22 cellular contexts compared by ENCODE assay signal in genomic region chr9:5480919-5481743, GRCh38. TPM values are rescaled to one million over a fixed set of nuclear protein-coding genes. Genes with fewer than 3 reads are reported as not detected.
DNase-seq lines count a peak whose midpoint lies in the region; ATAC-seq and TF ChIP-seq lines count a peak whose summit lies in the region.
"Had no signal": no experiment of that assay in that cellular context is flagged by ENCODE, and none has a peak within 500 bp of the region (broad histone marks: within the 10 kb centered on the region; RNA-seq: fewer than 3 reads in every experiment).

No MANE protein-coding gene starts in this region.

- no peak overlapping the region for H2AK9ac ChIP-seq in IMR-90 (replicated peaks; ENCODE audit: low read depth, low read length, poor library complexity)

- H2AK5ac ChIP-seq in IMR-90 (ENCODE audit: low read depth, low read length), result no peak overlapping the region

- H3K9me3 Mint-ChIP-seq in chondrocyte (ENCODE audit: low read depth) (peaks cover 11% of the 10 kb centered on the region), mesothelial cell of epicardium (peaks cover 8% of the 10 kb centered on the region)

- no peaks in the 10 kb centered on the region; the same call in 1 of the 2 replicates for H3K9me1 ChIP-seq in IMR-90 (ENCODE audit: insufficient read depth, low read length)

- no peak for TF ChIP-seq POLR2A in IMR-90 (IDR thresholded peaks at IDR 0.05; ENCODE audit: low read depth, low read length)

- ATAC-seq in IMR-90 (ENCODE audit: low read depth) (no peak), GM19455 (IDR thresholded peaks at IDR 0.05; ENCODE audit: unreplicated experiment) (no peak)
- ATAC-seq: activated T-cell treated with anti-CD3 and anti-CD28 coated beads, Interleukin-2, amount 50 U/mL, for 4 hours; gastroesophageal sphincter; right lobe of liver had no signal

- H3K18ac ChIP-seq in IMR-90 (ENCODE audit: low read depth, low read length), result no peak overlapping the region

- no peak overlapping the region for H3K4me2 ChIP-seq in IMR-90 (ENCODE audit: low read depth, low read length)

- H4K8ac ChIP-seq in IMR-90 (ENCODE audit: low read depth in 2 of 2, low read length in 2 of 2), result no peak overlapping the region

- no peaks in the 10 kb centered on the region for H3K4me1 Mint-ChIP-seq in chondrocyte (ENCODE audit: low read depth)
- no peaks in the 10 kb centered on the region for H3K4me1 Mint-ChIP-seq in mesothelial cell of epicardium
- H3K4me1 Mint-ChIP-seq: brain had no signal

- no peak overlapping the region for H2AFZ ChIP-seq in IMR-90 (replicated peaks; ENCODE audit: low read length, poor library complexity)

- H3K79me1 ChIP-seq in IMR-90 (ENCODE audit: low read depth in 1 of 2, low read length in 2 of 2), result no peaks in the 10 kb centered on the region

- no peak overlapping the region for H4K5ac ChIP-seq in IMR-90 (ENCODE audit: low read depth, low read length)

- no peaks in the 10 kb centered on the region for H3K4me1 ChIP-seq in IMR-90 (ENCODE audit: control insufficient read depth, insufficient read depth, low read length)
- H3K4me1 ChIP-seq: gastroesophageal sphincter, right lobe of liver, suprapubic skin had no signal

- no peak overlapping the region for H2BK20ac ChIP-seq in IMR-90 (ENCODE audit: low read depth, low read length)

- WGBS in IMR-90 (ENCODE audit: extremely low coverage in 2 of 2, insufficient read length in 1 of 2), 2 experiments, result no CpG with 5 or more reads among the region's 7 CpGs

- no peak overlapping the region for H3K56ac ChIP-seq in IMR-90 (ENCODE audit: extremely low read depth, insufficient read depth, low read length)

- no peaks in the 10 kb centered on the region for H3K27me3 ChIP-seq in IMR-90 (ENCODE audit: control insufficient read depth, insufficient read depth, low read length)
- H3K27me3 ChIP-seq: gastroesophageal sphincter, right lobe of liver, suprapubic skin had no signal

- H4K20me1 ChIP-seq in IMR-90 (ENCODE audit: insufficient read depth, low read length), result no peaks in the 10 kb centered on the region

- H3K9ac ChIP-seq in IMR-90 (ENCODE audit: low read depth, low read length), result no peak overlapping the region

- BruUV-seq in IMR-90 (replicated peaks; lab: Mats Ljungman, UMichigan), result no TSS peak

- dilution Hi-C loops in IMR-90 (cut with HindIII; ENCODE audit: low sequenced_read_pairs, unreplicated experiment), result no loop called here

- H3K36me3 Mint-ChIP-seq in chondrocyte (ENCODE audit: low read depth) (no peaks in the 10 kb centered on the region), mesothelial cell of epicardium (no peaks in the 10 kb centered on the region)
- H3K36me3 Mint-ChIP-seq: brain had no signal

- H4K91ac ChIP-seq in IMR-90 (ENCODE audit: insufficient read depth, low read depth, low read length), result no peak overlapping the region

- DNase-seq in AG10803 (ENCODE audit: low read depth) (no peak), IMR-90 (no peak), chondrocyte (ENCODE audit: low spot score) (no peak), mesothelial cell of epicardium (ENCODE audit: low spot score in 2 of 2, unreplicated experiment in 2 of 2) (no peak), activated gamma-delta T cell treated with Interleukin-2 at 50 U/mL for 16 hours (no peak), cerebellar cortex (ENCODE audit: low spot score) (no peak), islet precursor cell (no peak)
- DNase-seq: activated CD4-positive, CD25-positive, alpha-beta regulatory T cell treated with anti-CD3 and anti-CD28 coated beads, Interleukin-2, amount 50 U/mL, for 72 hours; activated CD8-positive, alpha-beta memory T cell treated with anti-CD3 and anti-CD28 coated beads for 24 hours; activated naive CD8-positive, alpha-beta T cell treated with anti-CD3 and anti-CD28 coated beads for 36 hours; activated T-cell treated with anti-CD3 and anti-CD28 coated beads, Interleukin-2, amount 50 U/mL, for 4 hours; DND-41; kidney; NCI-H526; nucleus accumbens; right lobe of liver; T1000 had no signal

- no peak overlapping the region for H2BK5ac ChIP-seq in IMR-90 (ENCODE audit: low read depth, low read length, poor library complexity, severe bottlenecking)

- H3K27me3 Mint-ChIP-seq in chondrocyte (ENCODE audit: low read depth) (no peaks in the 10 kb centered on the region), mesothelial cell of epicardium (ENCODE audit: low read depth) (no peaks in the 10 kb centered on the region)
- H3K27me3 Mint-ChIP-seq: activated naive CD8-positive, alpha-beta T cell treated with anti-CD3 and anti-CD28 coated beads for 36 hours; brain had no signal

- H3K4ac ChIP-seq in IMR-90 (ENCODE audit: low read depth, low read length), result no peak overlapping the region

- H2BK120ac ChIP-seq in IMR-90 (ENCODE audit: low read depth, low read length), result no peak overlapping the region

- no peak for TF ChIP-seq RAD21 in IMR-90 (IDR thresholded peaks at IDR 0.05; ENCODE audit: low read length)

- CTCF ChIA-PET in IMR-90 (lab: Yijun Ruan, JAX), result interaction anchor here (0.9 to 1.1 kb wide), 2 partner anchors 109 to 352 kb away, joined by 3 read pairs; partner anchors contain the start of gene ERMP1

- no peak overlapping the region for H3K14ac ChIP-seq in IMR-90 (replicated peaks; ENCODE audit: low read depth, low read length)

- H3K9me3 ChIP-seq in IMR-90 (ENCODE audit: control insufficient read depth, insufficient read depth, low read length), result no peaks in the 10 kb centered on the region
- H3K9me3 ChIP-seq: gastroesophageal sphincter, right lobe of liver, suprapubic skin had no signal

- no peak overlapping the region for H3K27ac ChIP-seq in IMR-90 (ENCODE audit: insufficient read depth, low read length)
- H3K27ac ChIP-seq: gastroesophageal sphincter, right lobe of liver, suprapubic skin had no signal

- in situ Hi-C loops in IMR-90 (cut with MboI; ENCODE audit: low sequenced_read_pairs), result no loop called here

- H3K36me3 ChIP-seq in IMR-90 (ENCODE audit: control insufficient read depth, insufficient read depth, low read length), result no peaks in the 10 kb centered on the region
- H3K36me3 ChIP-seq: gastroesophageal sphincter, right lobe of liver, suprapubic skin had no signal

- intact Hi-C loops in IMR-90 (cut with micrococcal nuclease), result no loop called here

- TF ChIP-seq CTCF in AG10803 (conservative IDR thresholded peaks at IDR 0.05; ENCODE audit: low read length) (peak; percentile 10; the same call in 1 of the 2 replicates), IMR-90 (conservative IDR thresholded peaks at IDR 0.05; ENCODE audit: low read depth, low read length) (peak; percentile 27; the same call in 1 of the 2 replicates), chondrocyte (IDR thresholded peaks at IDR 0.05) (peak; percentile 44), mesothelial cell of epicardium (IDR thresholded peaks at IDR 0.05; ENCODE audit: unreplicated experiment) (peak; percentile 17)

- H3K27ac Mint-ChIP-seq in chondrocyte (ENCODE audit: unreplicated experiment) (no peak overlapping the region), mesothelial cell of epicardium (no peak overlapping the region)
- H3K27ac Mint-ChIP-seq: activated naive CD8-positive, alpha-beta T cell treated with anti-CD3 and anti-CD28 coated beads for 36 hours; brain had no signal

- no peak overlapping the region for H3K4me3 ChIP-seq in AG10803 (ENCODE audit: low read length)
- H3K4me3 ChIP-seq in IMR-90 (ENCODE audit: insufficient read depth, low read depth, low read length), result no peak overlapping the region
- H3K4me3 ChIP-seq: gastroesophageal sphincter, lung, right lobe of liver, suprapubic skin had no signal

- no peak overlapping the region for H2BK15ac ChIP-seq in IMR-90 (ENCODE audit: low read depth, low read length)

- H3K4me3 Mint-ChIP-seq in chondrocyte (ENCODE audit: unreplicated experiment), result no peak overlapping the region
- H3K4me3 Mint-ChIP-seq in mesothelial cell of epicardium, result no peak overlapping the region
- H3K4me3 Mint-ChIP-seq: activated naive CD8-positive, alpha-beta T cell treated with anti-CD3 and anti-CD28 coated beads for 36 hours; activated T-cell treated with anti-CD3 and anti-CD28 coated beads, Interleukin-2, amount 50 U/mL, for 4 hours; brain had no signal

- no peak overlapping the region for H3K23ac ChIP-seq in IMR-90 (ENCODE audit: low read depth, low read length)

- POLR2A ChIA-PET in IMR-90 (lab: Charles Lee; ENCODE audit: unreplicated experiment), result interaction anchor here (0.6 kb wide), 1 partner anchor 399 kb away, joined by 3 read pairs; no protein-coding TSS in a partner anchor

TF ChIP-seq in IMR-90, 13 proteins besides CTCF, POLR2A, EP300 and RAD21 (continues in another document):
- TF ChIP-seq RFX5 (IDR thresholded peaks at IDR 0.05; ENCODE audit: low read depth, low read length), result no peak
- no peak for TF ChIP-seq BHLHE40 (IDR thresholded peaks at IDR 0.05; ENCODE audit: low read depth, low read length)
- no peak for TF ChIP-seq MAZ (IDR thresholded peaks at IDR 0.05; ENCODE audit: borderline replicate concordance, low read depth, low read length)
- TF ChIP-seq SMC3 (IDR thresholded peaks at IDR 0.05; ENCODE audit: low read depth, low read length), result no peak
- no peak for TF ChIP-seq NFE2L2 (IDR thresholded peaks at IDR 0.05; ENCODE audit: low read depth, low read length)
- TF ChIP-seq CHD1 (IDR thresholded peaks at IDR 0.05; ENCODE audit: low read depth, low read length), result no peak

RNA-seq across cellular contexts. Expression of gene PDCD1LG2, which starts 29.2 kb away (rescaled TPM):
- total RNA-seq in IMR-90 (2012; rRNA removed) (29.7 and 33.3 TPM in 2 replicates), chondrocyte (0.73 to 1.3 TPM (median 1.1 TPM) in 3 replicates), mesothelial cell of epicardium (not detected in 3 replicates)
- 17.3 and 17.5 TPM in 2 replicates for polyA plus RNA-seq in IMR-90 (2012; rRNA removed)
- 5.9 and 8.7 TPM in 2 replicates for polyA plus RNA-seq in IMR-90 (2012; cell fraction: cytosol; rRNA removed)
- 2.5 and 10.4 TPM in 2 replicates for polyA plus RNA-seq in IMR-90 (2012; cell fraction: nucleus; rRNA removed; ENCODE audit: low replicate concordance)

RNA-seq across cellular contexts. Expression of gene CD274, which starts 30.8 kb away (rescaled TPM):
- total RNA-seq in IMR-90 (2012; rRNA removed) (19.4 and 29.4 TPM in 2 replicates), chondrocyte (0.12 to 0.67 TPM in 2 of 3 replicates, not detected in the other), mesothelial cell of epicardium (0.20 to 0.38 TPM (median 0.29 TPM) in 3 replicates)
- polyA plus RNA-seq in IMR-90 (2012; rRNA removed), result 13.9 and 17.4 TPM in 2 replicates
- polyA plus RNA-seq in IMR-90 (2012; cell fraction: cytosol; rRNA removed), result 3.0 and 4.3 TPM in 2 replicates
- polyA plus RNA-seq in IMR-90 (2012; cell fraction: nucleus; rRNA removed; ENCODE audit: low replicate concordance), result 4.8 and 33.9 TPM in 2 replicates

RNA-seq across cellular contexts. Expression of gene PLGRKT, which starts 43.4 kb away (rescaled TPM):
- total RNA-seq in IMR-90 (2012; rRNA removed) (12.7 and 13.6 TPM in 2 replicates), chondrocyte (11.1 to 16.6 TPM (median 13.5 TPM) in 3 replicates), mesothelial cell of epicardium (18.2 to 21.7 TPM (median 19.6 TPM) in 3 replicates)
- 8.6 and 10.8 TPM in 2 replicates for polyA plus RNA-seq in IMR-90 (2012; rRNA removed)
- 2.1 and 3.0 TPM in 2 replicates for polyA plus RNA-seq in IMR-90 (2012; cell fraction: cytosol; rRNA removed)
- polyA plus RNA-seq in IMR-90 (2012; cell fraction: nucleus; rRNA removed; ENCODE audit: low replicate concordance), result 0.53 and 2.4 TPM in 2 replicates

Comparison
In these comparisons a context has a peak if more than half of its experiments do, and no peak if none do; other contexts are left out.
1. RNA of gene PDCD1LG2, which starts 29.2 kb away (total RNA-seq): 29.7 to 33.3 TPM in IMR-90; 0.73 to 1.3 TPM in chondrocyte and not detected in mesothelial cell of epicardium; every median in the first group is over 10 times any median in the second.
2. RNA of gene CD274, which starts 30.8 kb away (total RNA-seq): 19.4 to 29.4 TPM in IMR-90; 0.20 to 0.38 TPM in mesothelial cell of epicardium and 0.12 to 0.67 TPM in chondrocyte; every median in the first group is over 10 times any median in the second.
3. Peak in every context shown above with its lines, with median percentiles within 50 percentile points of each other: CTCF ChIP-seq.